9 cellular contexts compared by ENCODE assay signal in genomic region chr12:124518051-124518932, GRCh38. TPM values are rescaled to one million over a fixed set of nuclear protein-coding genes. Genes with fewer than 3 reads are reported as not detected.
DNase-seq lines count a peak whose midpoint lies in the region; ATAC-seq, FAIRE-seq and TF ChIP-seq lines count a peak whose summit lies in the region.
"Had no signal": no experiment of that assay in that cellular context is flagged by ENCODE, and none has a peak within 500 bp of the region (broad histone marks: within the 10 kb centered on the region; RNA-seq: fewer than 3 reads in every experiment).

No MANE protein-coding gene starts in this region.

- CTCF ChIA-PET in endothelial cell of umbilical vein (lab: Charles Lee) = interaction anchor here (0.8 to 3.2 kb wide), 21 partner anchors 9 to 253 kb away, joined by 3 to 14 read pairs (median 4); partner anchors contain the start of gene NCOR2

- H3K9me3 ChIP-seq in RWPE2 (ENCODE audit: severe bottlenecking) (no peaks in the 10 kb centered on the region), endothelial cell of umbilical vein (replicated peaks; ENCODE audit: control insufficient read depth, insufficient read depth, low read length) (no peaks in the 10 kb centered on the region), mesodermal cell (ENCODE audit: control insufficient read depth, low read length) (no peaks in the 10 kb centered on the region), upper lobe of right lung (no peaks in the 10 kb centered on the region)

- H3K36me3 ChIP-seq in RWPE2 (ENCODE audit: low read depth) (peaks cover 15% of the 10 kb centered on the region; the same call in 1 of the 2 replicates), endothelial cell of umbilical vein (ENCODE audit: control insufficient read depth in 2 of 2, extremely low read depth in 1 of 2, insufficient read depth in 2 of 2, low read length in 2 of 2) (no peaks in the 10 kb centered on the region), mesodermal cell (ENCODE audit: control insufficient read depth, insufficient read depth, low read length) (peaks cover 9% of the 10 kb centered on the region), upper lobe of right lung (no peaks in the 10 kb centered on the region)

- dilution Hi-C loops in endothelial cell of umbilical vein (cut with MboI; ENCODE audit: extremely low pct_ligation_motif_present, low sequenced_read_pairs) = no loop called here

- 73 to 75% methylated on average over 39 to 40 of the region's 51 CpGs for WGBS in mesodermal cell (ENCODE audit: insufficient coverage in 2 of 2), 2 experiments

- ATAC-seq in RWPE2 (ENCODE audit: low read depth) (peak; percentile 79), upper lobe of right lung (peak; percentile 65), HG03439 (IDR thresholded peaks at IDR 0.05; ENCODE audit: unreplicated experiment) (no peak), HG02759 (IDR thresholded peaks at IDR 0.05; ENCODE audit: unreplicated experiment) (no peak)
- ATAC-seq: GM12878 had no signal

- H3K79me2 ChIP-seq in endothelial cell of umbilical vein (ENCODE audit: control insufficient read depth, insufficient read depth, low read length) = peaks cover 48% of the 10 kb centered on the region

- no peak for TF ChIP-seq POLR2A in endothelial cell of umbilical vein (IDR thresholded peaks at IDR 0.05; ENCODE audit: low read depth, low read length)

- H3K4me3 ChIP-seq in RWPE2 (ENCODE audit: severe bottlenecking) (peak overlapping the region; percentile 39), endothelial cell of umbilical vein (replicated peaks in 1 of 3; ENCODE audit: insufficient read depth in 1 of 3, low read depth in 1 of 3, low read length in 3 of 3) (peak overlapping the region in 1 of 3 experiments; percentile 19), mesodermal cell (ENCODE audit: extremely low read depth, insufficient read depth, low read length, poor library complexity, severe bottlenecking) (no peak overlapping the region), upper lobe of right lung (peak overlapping the region; percentile 56)
- H3K4me3 ChIP-seq: GM12878 had no signal

- TF ChIP-seq CTCF in AG09319 (IDR thresholded peaks at IDR 0.05; ENCODE audit: low read depth, low read length) = no peak
- no peak for TF ChIP-seq CTCF in RWPE2 (IDR thresholded peaks at IDR 0.05; ENCODE audit: poor library complexity, severe bottlenecking)
- TF ChIP-seq CTCF in endothelial cell of umbilical vein (IDR thresholded peaks at IDR 0.05; ENCODE audit: extremely low read depth in 1 of 2, insufficient read depth in 1 of 2, low read depth in 1 of 2, low read length in 2 of 2) = no peak
- no peak for TF ChIP-seq CTCF in upper lobe of right lung (IDR thresholded peaks at IDR 0.05)

- DNase-seq in AG09319 (ENCODE audit: extremely low read depth, low read depth) = peak; percentile 99
- DNase-seq in KG1 (lab: John Stamatoyannopoulos, UW) = peak; percentile 38
- DNase-seq in RWPE2 (ENCODE audit: low spot score) = peak; percentile 95
- DNase-seq in endothelial cell of umbilical vein (ENCODE audit: low read depth, low spot score) = peak; percentile 99
- peak; percentile 96 for DNase-seq in upper lobe of right lung

- H3K9me1 ChIP-seq in endothelial cell of umbilical vein (replicated peaks; ENCODE audit: control insufficient read depth, extremely low read depth, insufficient read depth, low read length) = no peaks in the 10 kb centered on the region

- no peak for FAIRE-seq in endothelial cell of umbilical vein (lab: Jason Lieb, UNC)
- FAIRE-seq: GM12878 had no signal

- POLR2A ChIA-PET in endothelial cell of umbilical vein (lab: Charles Lee) = interaction anchor here (0.6 to 1.0 kb wide), 3 partner anchors 20 to 398 kb away, joined by 3 to 6 read pairs (median 3); no protein-coding TSS in a partner anchor

- peak overlapping the region; percentile 46 for H3K4me2 ChIP-seq in endothelial cell of umbilical vein (ENCODE audit: insufficient read depth, low read length)

- H3K4me1 ChIP-seq in RWPE2 (ENCODE audit: insufficient read depth, poor library complexity, severe bottlenecking) = peaks cover 38% of the 10 kb centered on the region
- peaks cover 64% of the 10 kb centered on the region for H3K4me1 ChIP-seq in endothelial cell of umbilical vein (ENCODE audit: control insufficient read depth, extremely low read depth, insufficient read depth, low read length)
- peaks cover 71% of the 10 kb centered on the region for H3K4me1 ChIP-seq in mesodermal cell (ENCODE audit: control insufficient read depth, insufficient read depth, low read length, poor library complexity, severe bottlenecking)
- H3K4me1 ChIP-seq in upper lobe of right lung = peaks cover 63% of the 10 kb centered on the region

- H3K9ac ChIP-seq in endothelial cell of umbilical vein (replicated peaks; ENCODE audit: extremely low read depth, insufficient read depth, low read length) = peak overlapping the region; percentile 77

- peak overlapping the region; percentile 97 for H3K27ac ChIP-seq in RWPE2 (ENCODE audit: poor library complexity, severe bottlenecking)
- peak overlapping the region; percentile 91 for H3K27ac ChIP-seq in endothelial cell of umbilical vein (ENCODE audit: insufficient read depth, low read depth, low read length)
- H3K27ac ChIP-seq in mesodermal cell (ENCODE audit: low read depth, low read length, severe bottlenecking) = peak overlapping the region; percentile 96
- H3K27ac ChIP-seq in upper lobe of right lung = peak overlapping the region; percentile 96

- intact Hi-C loops in endothelial cell of umbilical vein (cut with micrococcal nuclease) = loop anchor here (1.0 to 2.0 kb wide), 5 partner anchors 65 to 223 kb away; no protein-coding TSS in a partner anchor
- intact Hi-C loops in upper lobe of right lung (cut with DNase I) = no loop called here

- H3K27me3 ChIP-seq in RWPE2 (ENCODE audit: insufficient read depth, poor library complexity, severe bottlenecking) (no peaks in the 10 kb centered on the region), endothelial cell of umbilical vein (ENCODE audit: control insufficient read depth in 2 of 2, insufficient read depth in 2 of 2, low read length in 2 of 2) (no peaks in the 10 kb centered on the region), upper lobe of right lung (no peaks in the 10 kb centered on the region)

- no peak overlapping the region for H2AFZ ChIP-seq in endothelial cell of umbilical vein (ENCODE audit: low read depth, low read length)

- BruUV-seq in endothelial cell of umbilical vein (replicated peaks; lab: Mats Ljungman, UMichigan) = no TSS peak

- no peaks in the 10 kb centered on the region for H4K20me1 ChIP-seq in endothelial cell of umbilical vein (replicated peaks; ENCODE audit: control insufficient read depth, extremely low read depth, insufficient read depth, low read length)

TF ChIP-seq in endothelial cell of umbilical vein, 7 proteins besides CTCF, POLR2A, EP300 and RAD21:
- TF ChIP-seq MAX (IDR thresholded peaks at IDR 0.05; ENCODE audit: insufficient read depth, insufficient read length) = no peak
- TF ChIP-seq MYC (IDR thresholded peaks at IDR 0.05; ENCODE audit: low read depth, low read length) = no peak
- TF ChIP-seq EZH2 (IDR thresholded peaks at IDR 0.05; ENCODE audit: borderline replicate concordance, low read depth, low read length, severe bottlenecking) = no peak
- no peak for TF ChIP-seq FOS (IDR thresholded peaks at IDR 0.05; ENCODE audit: borderline replicate concordance, insufficient read depth, low read length)
- TF ChIP-seq GATA2 (IDR thresholded peaks at IDR 0.05; ENCODE audit: insufficient read depth, insufficient read length, low read depth, low read length) = no peak
- no peak for TF ChIP-seq POLR2AphosphoS5 (IDR thresholded peaks at IDR 0.05; ENCODE audit: insufficient read depth, low read depth, low read length)

RNA-seq across cellular contexts. Expression of gene NCOR2, which starts 49.1 kb away (rescaled TPM):
- 241 and 297 TPM in 2 replicates for total RNA-seq in endothelial cell of umbilical vein
- 20.9 and 26.5 TPM in 2 replicates for polyA plus RNA-seq in endothelial cell of umbilical vein
- polyA plus RNA-seq in endothelial cell of umbilical vein (2011; cell fraction: cytosol; rRNA removed) = 28.9 and 33.3 TPM in 2 replicates
- polyA plus RNA-seq in endothelial cell of umbilical vein (2011; cell fraction: nucleus; rRNA removed) = 83.4 and 92.8 TPM in 2 replicates
- polyA plus RNA-seq in endothelial cell of umbilical vein (2012) = 128 and 157 TPM in 2 replicates
- 26.9 and 33.3 TPM in 2 replicates for polyA minus RNA-seq in endothelial cell of umbilical vein
- 37.7 TPM for polyA minus RNA-seq in endothelial cell of umbilical vein (2011; cell fraction: cytosol; rRNA and poly(A)+ RNA removed)
- polyA minus RNA-seq in endothelial cell of umbilical vein (2011; cell fraction: nucleus; rRNA and poly(A)+ RNA removed) = 53.8 and 94.2 TPM in 2 replicates
- polyA plus RNA-seq in mesodermal cell (2013, experiment 1 of 2) = 156 TPM
- 115 TPM for polyA plus RNA-seq in mesodermal cell (2013, experiment 2 of 2)
- 336 TPM for total RNA-seq in upper lobe of right lung

Comparison
In these comparisons a context has a peak if more than half of its experiments do, and no peak if none do; other contexts are left out.
1. DNase-seq: peak in every context shown above with its lines; median percentile 99 in AG09319; 99 in endothelial cell of umbilical vein; 96 in upper lobe of right lung; 95 in RWPE2; 38 in KG1.
2. ATAC-seq: peak in RWPE2 (single experiment) and upper lobe of right lung (single experiment); none in HG03439 (single experiment) and HG02759 (single experiment).
3. Peak in every context shown above with its lines, with median percentiles within 50 percentile points of each other: H3K27ac ChIP-seq.